ENCODE assay signal across 1 cellular context in the genomic region with DNA sequence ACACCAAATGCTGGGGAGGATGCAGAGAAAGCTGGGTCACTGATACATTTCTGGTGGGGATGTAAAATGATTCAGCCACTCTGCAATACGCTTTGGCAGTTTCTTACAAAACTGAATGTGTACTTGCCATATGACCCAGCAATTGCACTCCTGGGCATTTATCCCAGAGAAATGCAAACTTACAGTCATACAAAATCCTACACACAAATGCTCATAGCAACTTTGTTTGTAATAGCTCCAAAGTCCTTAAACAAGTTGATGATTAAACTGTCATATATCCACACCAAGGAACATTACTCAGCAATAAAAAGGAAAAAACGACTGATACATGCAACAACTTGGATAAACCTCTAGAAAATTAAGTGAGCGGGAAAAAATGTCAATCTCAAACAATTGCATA.
TF ChIP-seq lines count a peak whose summit lies in the region.

No MANE protein-coding gene starts in this region.

TF ChIP-seq in WTC11, 78 proteins besides CTCF, POLR2A, EP300 and RAD21 (continued from another document):
- TF ChIP-seq, protein P1, sequence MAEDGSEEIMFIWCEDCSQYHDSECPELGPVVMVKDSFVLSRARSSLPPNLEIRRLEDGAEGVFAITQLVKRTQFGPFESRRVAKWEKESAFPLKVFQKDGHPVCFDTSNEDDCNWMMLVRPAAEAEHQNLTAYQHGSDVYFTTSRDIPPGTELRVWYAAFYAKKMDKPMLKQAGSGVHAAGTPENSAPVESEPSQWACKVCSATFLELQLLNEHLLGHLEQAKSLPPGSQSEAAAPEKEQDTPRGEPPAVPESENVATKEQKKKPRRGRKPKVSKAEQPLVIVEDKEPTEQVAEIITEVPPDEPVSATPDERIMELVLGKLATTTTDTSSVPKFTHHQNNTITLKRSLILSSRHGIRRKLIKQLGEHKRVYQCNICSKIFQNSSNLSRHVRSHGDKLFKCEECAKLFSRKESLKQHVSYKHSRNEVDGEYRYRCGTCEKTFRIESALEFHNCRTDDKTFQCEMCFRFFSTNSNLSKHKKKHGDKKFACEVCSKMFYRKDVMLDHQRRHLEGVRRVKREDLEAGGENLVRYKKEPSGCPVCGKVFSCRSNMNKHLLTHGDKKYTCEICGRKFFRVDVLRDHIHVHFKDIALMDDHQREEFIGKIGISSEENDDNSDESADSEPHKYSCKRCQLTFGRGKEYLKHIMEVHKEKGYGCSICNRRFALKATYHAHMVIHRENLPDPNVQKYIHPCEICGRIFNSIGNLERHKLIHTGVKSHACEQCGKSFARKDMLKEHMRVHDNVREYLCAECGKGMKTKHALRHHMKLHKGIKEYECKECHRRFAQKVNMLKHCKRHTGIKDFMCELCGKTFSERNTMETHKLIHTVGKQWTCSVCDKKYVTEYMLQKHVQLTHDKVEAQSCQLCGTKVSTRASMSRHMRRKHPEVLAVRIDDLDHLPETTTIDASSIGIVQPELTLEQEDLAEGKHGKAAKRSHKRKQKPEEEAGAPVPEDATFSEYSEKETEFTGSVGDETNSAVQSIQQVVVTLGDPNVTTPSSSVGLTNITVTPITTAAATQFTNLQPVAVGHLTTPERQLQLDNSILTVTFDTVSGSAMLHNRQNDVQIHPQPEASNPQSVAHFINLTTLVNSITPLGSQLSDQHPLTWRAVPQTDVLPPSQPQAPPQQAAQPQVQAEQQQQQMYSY (CRISPR knock-in tag; IDR thresholded peaks at IDR 0.05), result no peak
- TF ChIP-seq NR1H2 (CRISPR knock-in tag; IDR thresholded peaks at IDR 0.05) (no peak), IRF2 (CRISPR knock-in tag; IDR thresholded peaks at IDR 0.05; ENCODE audit: borderline replicate concordance, low read depth) (no peak), RELA (CRISPR knock-in tag; IDR thresholded peaks at IDR 0.05; ENCODE audit: borderline replicate concordance) (no peak), SOX15 (CRISPR knock-in tag; IDR thresholded peaks at IDR 0.05) (no peak), NFE2L1 (CRISPR knock-in tag; IDR thresholded peaks at IDR 0.05) (no peak), ZNF138 (CRISPR knock-in tag; conservative IDR thresholded peaks at IDR 0.05) (no peak), JUN (CRISPR knock-in tag; IDR thresholded peaks at IDR 0.05) (no peak), NR2C2 (CRISPR knock-in tag; IDR thresholded peaks at IDR 0.05) (no peak)
- TF ChIP-seq, protein P2, sequence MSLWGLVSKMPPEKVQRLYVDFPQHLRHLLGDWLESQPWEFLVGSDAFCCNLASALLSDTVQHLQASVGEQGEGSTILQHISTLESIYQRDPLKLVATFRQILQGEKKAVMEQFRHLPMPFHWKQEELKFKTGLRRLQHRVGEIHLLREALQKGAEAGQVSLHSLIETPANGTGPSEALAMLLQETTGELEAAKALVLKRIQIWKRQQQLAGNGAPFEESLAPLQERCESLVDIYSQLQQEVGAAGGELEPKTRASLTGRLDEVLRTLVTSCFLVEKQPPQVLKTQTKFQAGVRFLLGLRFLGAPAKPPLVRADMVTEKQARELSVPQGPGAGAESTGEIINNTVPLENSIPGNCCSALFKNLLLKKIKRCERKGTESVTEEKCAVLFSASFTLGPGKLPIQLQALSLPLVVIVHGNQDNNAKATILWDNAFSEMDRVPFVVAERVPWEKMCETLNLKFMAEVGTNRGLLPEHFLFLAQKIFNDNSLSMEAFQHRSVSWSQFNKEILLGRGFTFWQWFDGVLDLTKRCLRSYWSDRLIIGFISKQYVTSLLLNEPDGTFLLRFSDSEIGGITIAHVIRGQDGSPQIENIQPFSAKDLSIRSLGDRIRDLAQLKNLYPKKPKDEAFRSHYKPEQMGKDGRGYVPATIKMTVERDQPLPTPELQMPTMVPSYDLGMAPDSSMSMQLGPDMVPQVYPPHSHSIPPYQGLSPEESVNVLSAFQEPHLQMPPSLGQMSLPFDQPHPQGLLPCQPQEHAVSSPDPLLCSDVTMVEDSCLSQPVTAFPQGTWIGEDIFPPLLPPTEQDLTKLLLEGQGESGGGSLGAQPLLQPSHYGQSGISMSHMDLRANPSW (CRISPR knock-in tag; conservative IDR thresholded peaks at IDR 0.05; ENCODE audit: low read depth), result no peak
- TF ChIP-seq, protein P3, sequence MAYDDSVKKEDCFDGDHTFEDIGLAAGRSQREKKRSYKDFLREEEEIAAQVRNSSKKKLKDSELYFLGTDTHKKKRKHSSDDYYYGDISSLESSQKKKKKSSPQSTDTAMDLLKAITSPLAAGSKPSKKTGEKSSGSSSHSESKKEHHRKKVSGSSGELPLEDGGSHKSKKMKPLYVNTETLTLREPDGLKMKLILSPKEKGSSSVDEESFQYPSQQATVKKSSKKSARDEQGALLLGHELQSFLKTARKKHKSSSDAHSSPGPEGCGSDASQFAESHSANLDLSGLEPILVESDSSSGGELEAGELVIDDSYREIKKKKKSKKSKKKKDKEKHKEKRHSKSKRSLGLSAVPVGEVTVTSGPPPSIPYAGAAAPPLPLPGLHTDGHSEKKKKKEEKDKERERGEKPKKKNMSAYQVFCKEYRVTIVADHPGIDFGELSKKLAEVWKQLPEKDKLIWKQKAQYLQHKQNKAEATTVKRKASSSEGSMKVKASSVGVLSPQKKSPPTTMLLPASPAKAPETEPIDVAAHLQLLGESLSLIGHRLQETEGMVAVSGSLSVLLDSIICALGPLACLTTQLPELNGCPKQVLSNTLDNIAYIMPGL (CRISPR knock-in tag; IDR thresholded peaks at IDR 0.05), result no peak
- TF ChIP-seq, protein P4, sequence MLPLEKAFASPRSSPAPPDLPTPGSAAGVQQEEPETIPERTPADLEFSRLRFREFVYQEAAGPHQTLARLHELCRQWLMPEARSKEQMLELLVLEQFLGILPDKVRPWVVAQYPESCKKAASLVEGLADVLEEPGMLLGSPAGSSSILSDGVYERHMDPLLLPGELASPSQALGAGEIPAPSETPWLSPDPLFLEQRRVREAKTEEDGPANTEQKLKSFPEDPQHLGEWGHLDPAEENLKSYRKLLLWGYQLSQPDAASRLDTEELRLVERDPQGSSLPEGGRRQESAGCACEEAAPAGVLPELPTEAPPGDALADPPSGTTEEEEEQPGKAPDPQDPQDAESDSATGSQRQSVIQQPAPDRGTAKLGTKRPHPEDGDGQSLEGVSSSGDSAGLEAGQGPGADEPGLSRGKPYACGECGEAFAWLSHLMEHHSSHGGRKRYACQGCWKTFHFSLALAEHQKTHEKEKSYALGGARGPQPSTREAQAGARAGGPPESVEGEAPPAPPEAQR (CRISPR knock-in tag; IDR thresholded peaks at IDR 0.05), result no peak
- TF ChIP-seq, protein P5, sequence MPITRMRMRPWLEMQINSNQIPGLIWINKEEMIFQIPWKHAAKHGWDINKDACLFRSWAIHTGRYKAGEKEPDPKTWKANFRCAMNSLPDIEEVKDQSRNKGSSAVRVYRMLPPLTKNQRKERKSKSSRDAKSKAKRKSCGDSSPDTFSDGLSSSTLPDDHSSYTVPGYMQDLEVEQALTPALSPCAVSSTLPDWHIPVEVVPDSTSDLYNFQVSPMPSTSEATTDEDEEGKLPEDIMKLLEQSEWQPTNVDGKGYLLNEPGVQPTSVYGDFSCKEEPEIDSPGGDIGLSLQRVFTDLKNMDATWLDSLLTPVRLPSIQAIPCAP (CRISPR knock-in tag; IDR thresholded peaks at IDR 0.05), result no peak
- TF ChIP-seq, protein P6, sequence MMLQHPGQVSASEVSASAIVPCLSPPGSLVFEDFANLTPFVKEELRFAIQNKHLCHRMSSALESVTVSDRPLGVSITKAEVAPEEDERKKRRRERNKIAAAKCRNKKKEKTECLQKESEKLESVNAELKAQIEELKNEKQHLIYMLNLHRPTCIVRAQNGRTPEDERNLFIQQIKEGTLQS (CRISPR knock-in tag; conservative IDR thresholded peaks at IDR 0.05), result no peak
- TF ChIP-seq, protein P7, sequence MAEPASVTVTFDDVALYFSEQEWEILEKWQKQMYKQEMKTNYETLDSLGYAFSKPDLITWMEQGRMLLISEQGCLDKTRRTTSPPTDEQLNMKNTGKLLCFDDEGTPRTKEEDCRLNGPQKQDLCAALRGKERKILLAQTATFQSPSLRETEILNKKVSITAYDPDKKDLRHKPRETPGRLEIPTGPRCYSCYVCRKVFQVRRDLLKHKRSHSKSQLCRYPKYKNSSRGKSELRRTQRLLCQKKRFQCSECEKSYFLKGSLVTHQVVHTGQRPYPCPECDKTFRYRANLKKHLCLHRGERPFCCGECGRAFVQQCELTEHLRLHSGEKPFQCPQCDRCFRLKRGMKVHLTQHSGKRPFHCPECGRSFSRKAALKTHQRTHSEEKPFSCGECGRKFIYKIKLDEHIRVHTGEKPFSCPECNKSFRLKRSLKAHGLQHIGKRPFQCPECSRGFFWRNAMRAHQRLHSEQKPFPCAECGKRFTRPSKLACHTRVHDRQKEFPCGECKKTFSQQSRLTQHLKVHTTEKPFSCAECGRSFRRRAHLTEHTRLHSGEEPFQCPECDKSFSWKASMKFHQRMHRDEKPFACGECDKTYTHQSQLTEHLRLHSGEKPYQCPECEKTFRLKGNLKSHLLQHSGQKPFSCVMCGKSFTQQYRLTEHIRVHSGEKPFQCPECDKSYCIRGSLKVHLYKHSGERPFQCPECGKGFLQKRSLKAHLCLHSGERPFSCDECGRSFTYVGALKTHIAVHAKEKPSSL (CRISPR knock-in tag; conservative IDR thresholded peaks at IDR 0.05), result no peak
- TF ChIP-seq, protein P8, sequence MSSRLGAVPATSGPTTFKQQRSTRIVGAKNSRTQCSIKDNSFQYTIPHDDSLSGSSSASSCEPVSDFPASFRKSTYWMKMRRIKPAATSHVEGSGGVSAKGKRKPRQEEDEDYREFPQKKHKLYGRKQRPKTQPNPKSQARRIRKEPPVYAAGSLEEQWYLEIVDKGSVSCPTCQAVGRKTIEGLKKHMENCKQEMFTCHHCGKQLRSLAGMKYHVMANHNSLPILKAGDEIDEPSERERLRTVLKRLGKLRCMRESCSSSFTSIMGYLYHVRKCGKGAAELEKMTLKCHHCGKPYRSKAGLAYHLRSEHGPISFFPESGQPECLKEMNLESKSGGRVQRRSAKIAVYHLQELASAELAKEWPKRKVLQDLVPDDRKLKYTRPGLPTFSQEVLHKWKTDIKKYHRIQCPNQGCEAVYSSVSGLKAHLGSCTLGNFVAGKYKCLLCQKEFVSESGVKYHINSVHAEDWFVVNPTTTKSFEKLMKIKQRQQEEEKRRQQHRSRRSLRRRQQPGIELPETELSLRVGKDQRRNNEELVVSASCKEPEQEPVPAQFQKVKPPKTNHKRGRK (CRISPR knock-in tag; IDR thresholded peaks at IDR 0.05; ENCODE audit: borderline replicate concordance), result no peak
- TF ChIP-seq, protein P9, sequence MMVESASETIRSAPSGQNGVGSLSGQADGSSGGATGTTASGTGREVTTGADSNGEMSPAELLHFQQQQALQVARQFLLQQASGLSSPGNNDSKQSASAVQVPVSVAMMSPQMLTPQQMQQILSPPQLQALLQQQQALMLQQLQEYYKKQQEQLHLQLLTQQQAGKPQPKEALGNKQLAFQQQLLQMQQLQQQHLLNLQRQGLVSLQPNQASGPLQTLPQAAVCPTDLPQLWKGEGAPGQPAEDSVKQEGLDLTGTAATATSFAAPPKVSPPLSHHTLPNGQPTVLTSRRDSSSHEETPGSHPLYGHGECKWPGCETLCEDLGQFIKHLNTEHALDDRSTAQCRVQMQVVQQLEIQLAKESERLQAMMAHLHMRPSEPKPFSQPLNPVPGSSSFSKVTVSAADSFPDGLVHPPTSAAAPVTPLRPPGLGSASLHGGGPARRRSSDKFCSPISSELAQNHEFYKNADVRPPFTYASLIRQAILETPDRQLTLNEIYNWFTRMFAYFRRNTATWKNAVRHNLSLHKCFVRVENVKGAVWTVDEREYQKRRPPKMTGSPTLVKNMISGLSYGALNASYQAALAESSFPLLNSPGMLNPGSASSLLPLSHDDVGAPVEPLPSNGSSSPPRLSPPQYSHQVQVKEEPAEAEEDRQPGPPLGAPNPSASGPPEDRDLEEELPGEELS (CRISPR knock-in tag; IDR thresholded peaks at IDR 0.05), result no peak
- TF ChIP-seq, protein P10, sequence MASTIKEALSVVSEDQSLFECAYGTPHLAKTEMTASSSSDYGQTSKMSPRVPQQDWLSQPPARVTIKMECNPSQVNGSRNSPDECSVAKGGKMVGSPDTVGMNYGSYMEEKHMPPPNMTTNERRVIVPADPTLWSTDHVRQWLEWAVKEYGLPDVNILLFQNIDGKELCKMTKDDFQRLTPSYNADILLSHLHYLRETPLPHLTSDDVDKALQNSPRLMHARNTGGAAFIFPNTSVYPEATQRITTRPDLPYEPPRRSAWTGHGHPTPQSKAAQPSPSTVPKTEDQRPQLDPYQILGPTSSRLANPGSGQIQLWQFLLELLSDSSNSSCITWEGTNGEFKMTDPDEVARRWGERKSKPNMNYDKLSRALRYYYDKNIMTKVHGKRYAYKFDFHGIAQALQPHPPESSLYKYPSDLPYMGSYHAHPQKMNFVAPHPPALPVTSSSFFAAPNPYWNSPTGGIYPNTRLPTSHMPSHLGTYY (CRISPR knock-in tag; IDR thresholded peaks at IDR 0.05), result no peak
TF ChIP-seq in WTC11: peak in this region for 0.
